Comparison of ENCODE assay signal across 28 cellular contexts in the genomic region with DNA sequence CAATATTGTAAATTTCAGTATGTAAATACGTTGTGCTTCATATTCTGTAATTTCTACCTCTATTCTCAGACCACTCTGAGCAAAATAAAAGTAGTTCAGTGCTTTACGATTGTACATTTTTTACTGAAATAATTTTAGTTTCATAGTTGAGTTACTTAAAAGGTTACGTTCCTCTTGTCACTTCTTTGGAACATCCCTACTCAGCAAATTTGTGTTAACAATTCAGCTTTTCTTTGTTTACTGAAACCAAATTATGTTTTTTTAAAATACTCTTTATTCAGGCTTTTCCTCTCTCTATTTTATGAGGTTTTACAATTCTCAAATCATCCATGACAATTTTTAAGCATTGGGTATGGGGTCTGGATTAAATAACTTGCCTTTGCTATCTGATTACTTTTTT.
"Had no signal": no experiment of that assay in that cellular context is flagged by ENCODE, and none has a peak within 500 bp of the region (broad histone marks: within the 10 kb centered on the region; RNA-seq: fewer than 3 reads in every experiment).

No MANE protein-coding gene starts in this region.

- FAIRE-seq: pancreas, urothelium cell line had no signal

- H3K4me1 ChIP-seq: pancreas, psoas muscle, spleen, thyroid gland, tibial nerve, upper lobe of left lung, vagina had no signal

- H3K4me2 ChIP-seq: smooth muscle cell had no signal

- ATAC-seq: naive thymus-derived CD4-positive, alpha-beta T cell; natural killer cell; pancreas; psoas muscle; right cardiac atrium; sciatic nerve; stimulated activated memory B cell treated with anti-CD40 and anti-IgM and Interleukin-4, amounts not matched to agents 10 μg/mL and 1 μg/mL and 100 μg/mL, for 72 hours had no signal

- H3K4me3 Mint-ChIP-seq: naive thymus-derived CD4-positive, alpha-beta T cell; natural killer cell; nephron; stimulated activated memory B cell treated with anti-CD40 and anti-IgM and Interleukin-4, amounts not matched to agents 10 μg/mL and 1 μg/mL and 100 μg/mL, for 72 hours; stimulated activated naive CD8-positive, alpha-beta T cell treated with anti-CD3 and anti-CD28 coated beads, Interleukin-15, Interleukin-2, amounts not matched to agents 100 ng/mL and 50 ng/mL, for 24 hours had no signal

- H3K9me3 Mint-ChIP-seq: naive thymus-derived CD4-positive, alpha-beta T cell; natural killer cell; nephron; stimulated activated memory B cell treated with anti-CD40 and anti-IgM and Interleukin-4, amounts not matched to agents 10 μg/mL and 1 μg/mL and 100 μg/mL, for 72 hours; stimulated activated naive CD8-positive, alpha-beta T cell treated with anti-CD3 and anti-CD28 coated beads, Interleukin-15, Interleukin-2, amounts not matched to agents 100 ng/mL and 50 ng/mL, for 24 hours had no signal

- H3K4me1 Mint-ChIP-seq: nephron; stimulated activated memory B cell treated with anti-CD40 and anti-IgM and Interleukin-4, amounts not matched to agents 10 μg/mL and 1 μg/mL and 100 μg/mL, for 72 hours had no signal

- H3K27me3 Mint-ChIP-seq: naive thymus-derived CD4-positive, alpha-beta T cell; stimulated activated memory B cell treated with anti-CD40 and anti-IgM and Interleukin-4, amounts not matched to agents 10 μg/mL and 1 μg/mL and 100 μg/mL, for 72 hours; stimulated activated naive CD8-positive, alpha-beta T cell treated with anti-CD3 and anti-CD28 coated beads, Interleukin-15, Interleukin-2, amounts not matched to agents 100 ng/mL and 50 ng/mL, for 24 hours had no signal

- H3K9me3 ChIP-seq: neutrophil, pancreas, psoas muscle, spleen, stomach, thoracic aorta, thyroid gland, tibial nerve, upper lobe of left lung, vagina had no signal

- H3K27me3 ChIP-seq: neutrophil, pancreas, spleen, stomach, thyroid gland, tibial nerve, upper lobe of left lung, vagina had no signal

- DNase-seq: naive thymus-derived CD4-positive, alpha-beta T cell; natural killer cell; nucleus accumbens; pancreas; psoas muscle; right cardiac atrium; spleen; stimulated activated CD4-positive, alpha-beta T cell treated with anti-CD3 and anti-CD28 coated beads, Interleukin-12 subunit alpha, Interleukin-12 subunit beta, amount 100 ng/mL, for 4 hours; stimulated activated CD4-positive, alpha-beta T cell treated with anti-CD3 and anti-CD28 coated beads, Interleukin-1b, Interleukin-23, amount 100 ng/mL, for 48 hours; stimulated activated CD4-positive, alpha-beta T cell treated with anti-CD3 and anti-CD28 coated beads, Interleukin-4, amount 100 ng/mL, for 1 hour; stimulated activated CD4-positive, alpha-beta T cell treated with anti-CD3 and anti-CD28 coated beads, Interleukin-4, amount 100 ng/mL, for 4 hours; stimulated activated CD8-positive, alpha-beta memory T cell treated with anti-CD3 and anti-CD28 coated beads, Interleukin-4, amount 100 ng/mL, for 48 hours; stimulated activated naive CD4-positive, alpha-beta T cell treated with Interleukin-2 at 50 U/mL for 16 hours; stomach; thyroid gland; trophoblast cell; upper lobe of left lung had no signal

- H3K27ac ChIP-seq: neutrophil, pancreas, psoas muscle, skin epidermis, spleen, stomach, thoracic aorta, thyroid gland, tibial nerve, upper lobe of left lung, vagina had no signal

- H3K27ac Mint-ChIP-seq: nephron; stimulated activated memory B cell treated with anti-CD40 and anti-IgM and Interleukin-4, amounts not matched to agents 10 μg/mL and 1 μg/mL and 100 μg/mL, for 72 hours; stimulated activated naive CD8-positive, alpha-beta T cell treated with anti-CD3 and anti-CD28 coated beads, Interleukin-15, Interleukin-2, amounts not matched to agents 100 ng/mL and 50 ng/mL, for 24 hours had no signal

- H3K4me3 ChIP-seq: pancreas, psoas muscle, skin epidermis, smooth muscle cell, spleen, stomach, thoracic aorta, thyroid gland, tibial nerve, upper lobe of left lung, vagina had no signal
